In the genomic region with DNA sequence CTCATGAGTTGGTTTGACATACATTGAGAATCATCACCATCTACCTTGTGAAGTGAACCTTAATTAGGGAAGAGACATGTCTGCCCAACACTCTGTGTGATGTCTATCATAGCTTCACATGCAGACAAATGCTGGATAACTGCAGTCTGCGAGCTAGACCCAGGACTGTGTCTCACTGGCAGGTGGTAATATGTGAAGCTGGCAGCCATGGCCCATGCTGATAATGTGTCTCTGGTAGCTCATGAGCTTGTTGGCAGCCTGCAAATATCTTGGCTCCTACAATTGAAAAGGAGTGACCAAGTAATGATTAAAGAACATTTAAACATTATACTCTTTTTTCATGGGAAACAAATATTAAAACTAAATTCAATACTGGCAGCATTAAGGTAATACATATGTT, we compare ENCODE assay signal across 16 cellular contexts.
DNase-seq lines count a peak whose midpoint lies in the region; ATAC-seq and TF ChIP-seq lines count a peak whose summit lies in the region.
"Had no signal": no experiment of that assay in that cellular context is flagged by ENCODE, and none has a peak within 500 bp of the region (broad histone marks: within the 10 kb centered on the region; RNA-seq: fewer than 3 reads in every experiment).

No MANE protein-coding gene starts in this region.

- intact Hi-C loops in heart left ventricle (cut with DNase I), result no loop called here
- intact Hi-C loops in left cardiac atrium (cut with DNase I), result no loop called here

- TF ChIP-seq CTCF in heart left ventricle (IDR thresholded peaks at IDR 0.05), result no peak

- no peak overlapping the region for H3K4me3 ChIP-seq in heart left ventricle
- H3K4me3 ChIP-seq: GM23338 had no signal

- H3K27ac ChIP-seq in heart left ventricle, result no peak overlapping the region

- H3K27me3 ChIP-seq in heart left ventricle, result no peaks in the 10 kb centered on the region

- WGBS in heart left ventricle, 4 donors, result 64 to 86% (median 78%) methylated on average over 1 of the region's 1 CpG

- H3K9me3 ChIP-seq in heart left ventricle, result no peaks in the 10 kb centered on the region

- peak; percentile 42 to 62 (median 58) for ATAC-seq in heart left ventricle
- ATAC-seq in left cardiac atrium, result no peak
- ATAC-seq in GM19395 (IDR thresholded peaks at IDR 0.05; ENCODE audit: unreplicated experiment), result no peak
- ATAC-seq: GM23338, HCT116 had no signal

- TF ChIP-seq POLR2A in heart left ventricle (IDR thresholded peaks at IDR 0.05), result no peak

- peaks cover 0 to 17% (median 0%) of the 10 kb centered on the region in 12 donors for H3K4me1 ChIP-seq in heart left ventricle

- no peaks in the 10 kb centered on the region for H3K36me3 ChIP-seq in heart left ventricle

- DNase-seq in heart left ventricle (peak in 1 of 5 donors; percentile 43), left cardiac atrium (no peak), NCI-H2227 (lab: John Stamatoyannopoulos, UW; ENCODE audit: unreplicated experiment) (peak; percentile 24), NCI-H446 treated with DMSO at 0.1 percent for 48 hours (lab: John Stamatoyannopoulos, UW) (peak; percentile 46), dermis blood vessel endothelial cell (no peak)
- DNase-seq: C1 segment of cervical spinal cord; Calu3; CD4-positive, alpha-beta memory T cell; COR-L47; DMS53; DMS79 treated with DMSO at 0.1 percent for 48 hours; GF-D8; H9 had no signal

Comparison
In these comparisons a context has a peak if more than half of its experiments do, and no peak if none do; other contexts are left out.
1. ATAC-seq: peak in heart left ventricle (4 of 4); none in left cardiac atrium (0 of 2) and GM19395 (single experiment).
2. DNase-seq: peak in NCI-H2227 (single experiment) and NCI-H446 treated with DMSO at 0.1 percent for 48 hours (single experiment); none in left cardiac atrium (single experiment) and dermis blood vessel endothelial cell (single experiment).